In the genomic region with DNA sequence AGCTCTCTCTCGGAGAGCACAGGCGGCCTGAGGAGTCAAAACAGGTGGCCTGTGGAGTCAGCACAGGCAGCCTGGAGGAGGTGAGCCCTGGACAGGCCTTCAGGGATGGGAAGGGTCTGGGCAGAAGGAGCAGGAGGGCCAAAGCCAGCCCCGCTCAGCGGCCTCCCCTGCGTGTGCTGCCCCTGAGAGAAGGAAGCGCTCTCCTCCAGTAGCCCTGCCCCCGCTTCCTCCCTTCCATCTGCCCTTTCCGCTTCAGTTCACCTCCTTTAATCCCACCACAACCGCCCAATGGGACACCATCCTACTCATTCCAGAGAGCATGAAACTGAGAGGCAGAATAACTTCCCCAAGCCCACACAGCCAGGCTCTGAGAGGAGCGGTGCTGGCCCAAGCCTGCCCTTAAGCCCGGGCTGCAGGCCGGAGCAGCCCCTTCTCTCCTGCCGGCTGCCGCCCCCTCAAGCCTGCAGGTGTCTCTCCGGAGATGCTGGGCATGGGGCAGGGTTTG, we compare ENCODE assay signal across 21 cellular contexts. TPM values are rescaled to one million over a fixed set of nuclear protein-coding genes. Genes with fewer than 3 reads are reported as not detected.
DNase-seq lines count a peak whose midpoint lies in the region; ATAC-seq and TF ChIP-seq lines count a peak whose summit lies in the region.
"Had no signal": no experiment of that assay in that cellular context is flagged by ENCODE, and none has a peak within 500 bp of the region (broad histone marks: within the 10 kb centered on the region; RNA-seq: fewer than 3 reads in every experiment).

No MANE protein-coding gene starts in this region.

- H3K27me3 ChIP-seq in SK-N-SH (ENCODE audit: insufficient read depth) = no peaks in the 10 kb centered on the region
- no peaks in the 10 kb centered on the region for H3K27me3 ChIP-seq in iPS-15b (ENCODE audit: control insufficient read depth, insufficient read depth, low read length)
- H3K27me3 ChIP-seq in osteoblast (ENCODE audit: insufficient read depth, low read length) = peaks cover 6% of the 10 kb centered on the region
- H3K27me3 ChIP-seq: dorsolateral prefrontal cortex, right atrium auricular region had no signal

- no peaks in the 10 kb centered on the region for H3K9me2 ChIP-seq in SK-N-SH

- POLR2A ChIA-PET in HEK293 (lab: Yijun Ruan, JAX) = interaction anchor here (0.6 kb wide), 1 partner anchor 122 kb away, joined by 4 read pairs; no protein-coding TSS in a partner anchor
- POLR2A ChIA-PET in SK-N-SH (lab: Yijun Ruan, JAX) = no interaction called here
- POLR2A ChIA-PET in activated CD8-positive, alpha-beta T cell treated with anti-CD3 and anti-CD28 coated beads for 36 hours (lab: Charles Lee) = no interaction called here

- no peak overlapping the region for H2AFZ ChIP-seq in SK-N-SH (ENCODE audit: low read depth)
- H2AFZ ChIP-seq in osteoblast (ENCODE audit: low read length) = no peak overlapping the region

- H3F3A ChIP-seq in SK-N-SH (replicated peaks; ENCODE audit: insufficient read depth) = peaks cover 3% of the 10 kb centered on the region

- no peaks in the 10 kb centered on the region for H4K20me1 ChIP-seq in SK-N-SH (ENCODE audit: insufficient read depth)
- H4K20me1 ChIP-seq in osteoblast (ENCODE audit: insufficient read depth, low read length) = no peaks in the 10 kb centered on the region

- H3K9ac ChIP-seq in SK-N-SH (no peak overlapping the region), iPS-15b (ENCODE audit: low read depth, low read length) (peak overlapping the region; percentile 47)
- H3K9ac ChIP-seq: KMS-11 had no signal

- H3K4me1 Mint-ChIP-seq in activated naive CD8-positive, alpha-beta T cell treated with anti-CD3 and anti-CD28 coated beads for 36 hours = no peaks in the 10 kb centered on the region
- H3K4me1 Mint-ChIP-seq in activated CD8-positive, alpha-beta T cell treated with anti-CD3 and anti-CD28 coated beads for 36 hours (ENCODE audit: low read depth) = no peaks in the 10 kb centered on the region
- H3K4me1 Mint-ChIP-seq: immature natural killer cell had no signal

- no peak overlapping the region for H3K4me3 Mint-ChIP-seq in activated naive CD8-positive, alpha-beta T cell treated with anti-CD3 and anti-CD28 coated beads for 36 hours
- H3K4me3 Mint-ChIP-seq in activated CD8-positive, alpha-beta T cell treated with anti-CD3 and anti-CD28 coated beads for 36 hours = no peak overlapping the region
- H3K4me3 Mint-ChIP-seq: activated T-helper 1 cell treated with anti-CD3 and anti-CD28 coated beads, Interleukin-12 subunit alpha, Interleukin-12 subunit beta, Interleukin-2, Interleukin-4 antibody, amounts not matched to agents 30 ng/mL and 10 ng/mL and 1 ng/mL, durations not matched to agents 14 hours and 24 hours and 36 hours; CD14-positive monocyte; immature natural killer cell; T-helper 2 cell treated with Interferon-gamma antibody and Interleukin-4, amounts not matched to agents 5 μg/mL and 100 μg/mL, for 36 hours had no signal

- no peak overlapping the region for H3K27ac Mint-ChIP-seq in activated naive CD8-positive, alpha-beta T cell treated with anti-CD3 and anti-CD28 coated beads for 36 hours
- no peak overlapping the region for H3K27ac Mint-ChIP-seq in activated CD8-positive, alpha-beta T cell treated with anti-CD3 and anti-CD28 coated beads for 36 hours
- H3K27ac Mint-ChIP-seq: activated T-helper 1 cell treated with anti-CD3 and anti-CD28 coated beads, Interleukin-12 subunit alpha, Interleukin-12 subunit beta, Interleukin-2, Interleukin-4 antibody, amounts not matched to agents 30 ng/mL and 10 ng/mL and 1 ng/mL, durations not matched to agents 14 hours and 24 hours and 36 hours; immature natural killer cell; T-helper 2 cell treated with Interferon-gamma antibody and Interleukin-4, amounts not matched to agents 5 μg/mL and 100 μg/mL, for 36 hours had no signal

- H3K36me3 Mint-ChIP-seq in activated naive CD8-positive, alpha-beta T cell treated with anti-CD3 and anti-CD28 coated beads for 36 hours = no peaks in the 10 kb centered on the region
- no peaks in the 10 kb centered on the region for H3K36me3 Mint-ChIP-seq in activated CD8-positive, alpha-beta T cell treated with anti-CD3 and anti-CD28 coated beads for 36 hours (ENCODE audit: low read depth)
- H3K36me3 Mint-ChIP-seq: CD14-positive monocyte, immature natural killer cell had no signal

- DNase-seq in SK-N-SH (peak; percentile 29), osteoblast (ENCODE audit: insufficient read length, low spot score, missing footprints) (peak; percentile 68)
- DNase-seq in activated naive CD4-positive, alpha-beta T cell treated with Interleukin-2 at 50 U/mL for 16 hours = no peak
- no peak for DNase-seq in activated naive CD8-positive, alpha-beta T cell treated with anti-CD3 and anti-CD28 coated beads for 36 hours
- DNase-seq in activated CD8-positive, alpha-beta T cell treated with anti-CD3 and anti-CD28 coated beads for 36 hours = no peak
- DNase-seq: activated CD4-positive, alpha-beta T cell treated with anti-CD3 and anti-CD28 coated beads, Interleukin-2, amount 50 U/mL, for 1 hour; dorsolateral prefrontal cortex; immature natural killer cell; NCI-H1694; NCI-H526 treated with DMSO at 0.1 percent for 48 hours; stimulated activated CD4-positive, alpha-beta T cell treated with anti-CD3 and anti-CD28 coated beads, Interleukin-4, amount 100 ng/mL, for 24 hours had no signal

- H3K4me3 ChIP-seq in HEK293 (ENCODE audit: low read depth, low read length) = no peak overlapping the region
- H3K4me3 ChIP-seq in SK-N-SH (ENCODE audit: low read depth in 2 of 2, low read length in 1 of 2) = no peak overlapping the region
- H3K4me3 ChIP-seq in iPS-15b (ENCODE audit: low read depth, low read length) = peak overlapping the region; percentile 37
- H3K4me3 ChIP-seq in osteoblast (ENCODE audit: insufficient read depth, low read length) = no peak overlapping the region
- H3K4me3 ChIP-seq: dorsolateral prefrontal cortex, GM12878, right atrium auricular region had no signal

- intact Hi-C loops in activated CD8-positive, alpha-beta T cell treated with anti-CD3 and anti-CD28 coated beads for 36 hours (cut with micrococcal nuclease) = no loop called here

- H3K36me3 ChIP-seq in HEK293 (ENCODE audit: control insufficient read depth in 2 of 2, insufficient read depth in 1 of 2, low read length in 2 of 2) = no peaks in the 10 kb centered on the region
- no peaks in the 10 kb centered on the region for H3K36me3 ChIP-seq in SK-N-SH (replicated peaks in 1 of 2; ENCODE audit: control insufficient read depth in 1 of 2, insufficient read depth in 2 of 2, low read length in 1 of 2)
- H3K36me3 ChIP-seq in iPS-15b (ENCODE audit: control insufficient read depth, insufficient read depth, low read length) = no peaks in the 10 kb centered on the region
- H3K36me3 ChIP-seq in osteoblast (ENCODE audit: insufficient read depth, low read length) = no peaks in the 10 kb centered on the region
- H3K36me3 ChIP-seq: right atrium auricular region had no signal

- H3K27me3 Mint-ChIP-seq in activated naive CD8-positive, alpha-beta T cell treated with anti-CD3 and anti-CD28 coated beads for 36 hours = peaks cover 10% of the 10 kb centered on the region
- H3K27me3 Mint-ChIP-seq in activated CD8-positive, alpha-beta T cell treated with anti-CD3 and anti-CD28 coated beads for 36 hours = peaks cover 5% of the 10 kb centered on the region

- no peak for TF ChIP-seq CTCF in HEK293 (tag by site-specific recombination; IDR thresholded peaks at IDR 0.05)
- no peak for TF ChIP-seq CTCF in SK-N-SH (IDR thresholded peaks at IDR 0.05)
- TF ChIP-seq CTCF in osteoblast (IDR thresholded peaks at IDR 0.05; ENCODE audit: extremely low read depth, low read depth, low read length) = no peak
- no peak for TF ChIP-seq CTCF in activated CD8-positive, alpha-beta T cell treated with anti-CD3 and anti-CD28 coated beads for 36 hours (IDR thresholded peaks at IDR 0.05)

- TF ChIP-seq EP300 in SK-N-SH (IDR thresholded peaks at IDR 0.05; ENCODE audit: borderline replicate concordance in 1 of 2, low read depth in 1 of 2, low read length in 1 of 2) = no peak

- no peak for TF ChIP-seq RAD21 in SK-N-SH (IDR thresholded peaks at IDR 0.05; ENCODE audit: low read length)

- WGBS in SK-N-SH (ENCODE audit: low lambda C conversion rate) = 88% methylated on average over 15 of the region's 15 CpGs

- peaks cover 15% of the 10 kb centered on the region for H3K4me1 ChIP-seq in HEK293 (ENCODE audit: control insufficient read depth, insufficient read depth, low read length)
- peaks cover 21 to 24% of the 10 kb centered on the region in 2 experiments; a peak in 3 of 4 replicates for H3K4me1 ChIP-seq in SK-N-SH (ENCODE audit: control insufficient read depth in 1 of 2, insufficient read depth in 2 of 2, low read depth in 1 of 2, low read length in 1 of 2)
- H3K4me1 ChIP-seq in iPS-15b (ENCODE audit: control insufficient read depth, insufficient read depth, low read length) = peaks cover 17% of the 10 kb centered on the region
- H3K4me1 ChIP-seq in osteoblast (ENCODE audit: insufficient read depth, low read length) = peaks cover 14% of the 10 kb centered on the region

- no peak for ATAC-seq in activated CD8-positive, alpha-beta T cell treated with anti-CD3 and anti-CD28 coated beads for 36 hours
- no peak for ATAC-seq in GM18498 (IDR thresholded peaks at IDR 0.05; ENCODE audit: unreplicated experiment)

- H3K27ac ChIP-seq in HEK293 (ENCODE audit: extremely low read depth, low read depth, low read length) (no peak overlapping the region; the same call in 1 of the 2 replicates), SK-N-SH (ENCODE audit: low read depth in 2 of 2, low read length in 1 of 2) (no peak overlapping the region), osteoblast (ENCODE audit: low read depth, low read length) (no peak overlapping the region)
- H3K27ac ChIP-seq: dorsolateral prefrontal cortex, KMS-11, right atrium auricular region had no signal

- H3K9me3 ChIP-seq in HEK293 (ENCODE audit: control insufficient read depth, insufficient read depth, low read depth, low read length) (no peaks in the 10 kb centered on the region), SK-N-SH (no peaks in the 10 kb centered on the region), iPS-15b (ENCODE audit: control insufficient read depth, insufficient read depth, low read length) (no peaks in the 10 kb centered on the region), osteoblast (ENCODE audit: low read depth, low read length) (no peaks in the 10 kb centered on the region)
- H3K9me3 ChIP-seq: right atrium auricular region had no signal

- no peaks in the 10 kb centered on the region for H3K9me3 Mint-ChIP-seq in activated naive CD8-positive, alpha-beta T cell treated with anti-CD3 and anti-CD28 coated beads for 36 hours
- H3K9me3 Mint-ChIP-seq in activated CD8-positive, alpha-beta T cell treated with anti-CD3 and anti-CD28 coated beads for 36 hours = no peaks in the 10 kb centered on the region
- H3K9me3 Mint-ChIP-seq: activated T-helper 1 cell treated with anti-CD3 and anti-CD28 coated beads, Interleukin-12 subunit alpha, Interleukin-12 subunit beta, Interleukin-2, Interleukin-4 antibody, amounts not matched to agents 30 ng/mL and 10 ng/mL and 1 ng/mL, durations not matched to agents 14 hours and 24 hours and 36 hours; immature natural killer cell; T-helper 2 cell treated with Interferon-gamma antibody and Interleukin-4, amounts not matched to agents 5 μg/mL and 100 μg/mL, for 36 hours had no signal

- H3K4me2 ChIP-seq in SK-N-SH (0 out of 2 replicates have a peak overlapping the region, but pooled peaks have one; percentile 3), osteoblast (ENCODE audit: insufficient read depth, low read length) (no peak overlapping the region)
- H3K4me2 ChIP-seq: KMS-11 had no signal

- H3K79me2 ChIP-seq in SK-N-SH (ENCODE audit: insufficient read depth) = no peaks in the 10 kb centered on the region
- H3K79me2 ChIP-seq in osteoblast (ENCODE audit: insufficient read depth, low read length) = no peaks in the 10 kb centered on the region

- CTCF ChIA-PET in HEK293 (lab: Yijun Ruan, JAX) = interaction anchor here (0.6 to 9.3 kb wide), 7 partner anchors 27 to 350 kb away, joined by 3 to 70 read pairs (median 5); no protein-coding TSS in a partner anchor
- CTCF ChIA-PET in SK-N-SH (lab: Yijun Ruan, JAX) = interaction anchor here (0.6 to 5.2 kb wide), 5 partner anchors 27 to 349 kb away, joined by 3 to 25 read pairs (median 5); no protein-coding TSS in a partner anchor
- CTCF ChIA-PET in activated CD8-positive, alpha-beta T cell treated with anti-CD3 and anti-CD28 coated beads for 36 hours (lab: Charles Lee) = no interaction called here

RNA-seq across cellular contexts. Expression of gene NR2E3, which starts 3.2 kb away (rescaled TPM):
- polyA plus RNA-seq in SK-N-SH (2012; rRNA removed) = 0.16 and 0.18 TPM in 2 replicates
- 0.05 TPM in 2 replicates for polyA plus RNA-seq in SK-N-SH (2012; cell fraction: cytosol; rRNA removed)
- 1.3 and 1.4 TPM in 2 replicates for polyA plus RNA-seq in SK-N-SH (2012; cell fraction: nucleus; rRNA removed)
- under 0.01 TPM in 2 replicates for total RNA-seq in osteoblast
- total RNA-seq in activated naive CD8-positive, alpha-beta T cell treated with anti-CD3 and anti-CD28 coated beads for 36 hours = not detected
- total RNA-seq in activated CD8-positive, alpha-beta T cell treated with anti-CD3 and anti-CD28 coated beads for 36 hours = not detected
- total RNA-seq: activated T-helper 1 cell treated with anti-CD3 and anti-CD28 coated beads, Interleukin-12 subunit alpha, Interleukin-12 subunit beta, Interleukin-2, Interleukin-4 antibody, amounts not matched to agents 30 ng/mL and 10 ng/mL and 1 ng/mL, durations not matched to agents 14 hours and 24 hours and 36 hours; Daoy; GM12878; right atrium auricular region had no signal
- polyA plus RNA-seq: CD14-positive monocyte, immature natural killer cell had no signal

Comparison
In these comparisons a context has a peak if more than half of its experiments do, and no peak if none do; other contexts are left out.
1. DNase-seq: peak in SK-N-SH (single experiment) and osteoblast (single experiment); none in activated naive CD4-positive, alpha-beta T cell treated with Interleukin-2 at 50 U/mL for 16 hours (single experiment), activated naive CD8-positive, alpha-beta T cell treated with anti-CD3 and anti-CD28 coated beads for 36 hours (single experiment) and activated CD8-positive, alpha-beta T cell treated with anti-CD3 and anti-CD28 coated beads for 36 hours (single experiment).